Comparison of ENCODE assay signal across 26 cellular contexts in the genomic region with DNA sequence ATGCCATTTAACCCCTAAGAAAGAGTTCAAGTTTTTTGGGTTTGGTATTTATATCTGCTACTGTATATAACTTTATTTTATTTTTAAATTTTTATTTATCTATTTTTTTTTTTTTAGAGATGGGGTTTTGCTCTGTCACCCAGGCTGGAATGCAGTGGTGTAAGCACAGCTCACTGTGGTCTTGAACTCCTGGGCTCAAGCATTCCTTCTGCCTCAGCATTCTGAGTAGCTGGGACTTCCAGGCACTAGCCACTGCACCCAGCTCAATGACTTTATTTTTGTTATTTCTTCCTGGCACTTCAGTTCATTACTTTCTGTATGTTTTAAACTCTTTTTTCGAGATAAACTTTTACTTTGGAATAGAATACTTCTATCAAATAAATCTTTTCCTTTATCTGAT. TPM values are rescaled to one million over a fixed set of nuclear protein-coding genes. Genes with fewer than 3 reads are reported as not detected.
"Had no signal": no experiment of that assay in that cellular context is flagged by ENCODE, and none has a peak within 500 bp of the region (broad histone marks: within the 10 kb centered on the region; RNA-seq: fewer than 3 reads in every experiment).

No MANE protein-coding gene starts in this region.

- H3K36me3 ChIP-seq: colonic mucosa, esophagus squamous epithelium, left ventricle myocardium inferior, lower lobe of right lung had no signal

- H3K27me3 Mint-ChIP-seq: memory B cell; naive B cell; stimulated activated naive B cell treated with anti-CD40 and anti-IgM and Interleukin-4, amounts not matched to agents 10 μg/mL and 1 μg/mL and 100 μg/mL, for 72 hours; stimulated activated naive CD8-positive, alpha-beta T cell treated with anti-CD3 and anti-CD28 coated beads, Interleukin-15, amount 100 ng/mL, for 72 hours had no signal

- H3K9me3 Mint-ChIP-seq: immature natural killer cell, memory B cell had no signal

- H3K4me3 Mint-ChIP-seq: immature natural killer cell; memory B cell; naive B cell; nephron progenitor cell; stimulated activated naive B cell treated with anti-CD40 and anti-IgM and Interleukin-4, amounts not matched to agents 10 μg/mL and 1 μg/mL and 100 μg/mL, for 72 hours; stimulated activated naive CD8-positive, alpha-beta T cell treated with anti-CD3 and anti-CD28 coated beads, Interleukin-15, amount 100 ng/mL, for 72 hours had no signal

- H3K27ac Mint-ChIP-seq: memory B cell; naive B cell; nephron progenitor cell; stimulated activated naive B cell treated with anti-CD40 and anti-IgM and Interleukin-4, amounts not matched to agents 10 μg/mL and 1 μg/mL and 100 μg/mL, for 72 hours; stimulated activated naive CD8-positive, alpha-beta T cell treated with anti-CD3 and anti-CD28 coated beads, Interleukin-15, amount 100 ng/mL, for 72 hours had no signal

- ATAC-seq: foreskin keratinocyte; left cardiac atrium; lower lobe of right lung; psoas muscle; sciatic nerve; stimulated activated naive B cell treated with anti-CD40 and anti-IgM and Interleukin-4, amounts not matched to agents 10 μg/mL and 1 μg/mL and 100 μg/mL, for 72 hours; stimulated activated naive CD8-positive, alpha-beta T cell treated with anti-CD3 and anti-CD28 coated beads, Interleukin-15, amount 100 ng/mL, for 72 hours had no signal

- H3K36me3 Mint-ChIP-seq: naive B cell had no signal

- DNase-seq: colonic mucosa; dermis blood vessel endothelial cell; esophagus squamous epithelium; foreskin keratinocyte; immature natural killer cell; kidney; left cardiac atrium; left ventricle myocardium inferior; lower lobe of right lung; midbrain; naive B cell; nephron progenitor cell; psoas muscle; retina; stimulated activated CD4-positive, alpha-beta T cell treated with anti-CD3 and anti-CD28 coated beads, Interleukin-2, amount 100 ng/mL, for 24 hours; stimulated activated CD4-positive, alpha-beta T cell treated with anti-CD3 and anti-CD28 coated beads, Interleukin-4, amount 100 ng/mL, for 4 hours; stimulated activated naive B cell treated with anti-CD40 and anti-IgM and Interleukin-4, amounts not matched to agents 10 μg/mL and 1 μg/mL and 100 μg/mL, for 72 hours; stimulated activated naive CD8-positive, alpha-beta T cell treated with anti-CD3 and anti-CD28 coated beads, Interleukin-15, amount 100 ng/mL, for 72 hours; testis had no signal

- H3K4me3 ChIP-seq: colonic mucosa, esophagus squamous epithelium, left ventricle myocardium inferior, lower lobe of right lung, psoas muscle, skin epidermis, testis, tibial nerve had no signal

- H3K4me1 Mint-ChIP-seq: immature natural killer cell; memory B cell; naive B cell; nephron progenitor cell; stimulated activated naive B cell treated with anti-CD40 and anti-IgM and Interleukin-4, amounts not matched to agents 10 μg/mL and 1 μg/mL and 100 μg/mL, for 72 hours; stimulated activated naive CD8-positive, alpha-beta T cell treated with anti-CD3 and anti-CD28 coated beads, Interleukin-15, amount 100 ng/mL, for 72 hours had no signal

- H3K27me3 ChIP-seq: colonic mucosa, esophagus squamous epithelium, foreskin keratinocyte, testis, tibial nerve had no signal

- H3K27ac ChIP-seq: colonic mucosa, esophagus squamous epithelium, foreskin keratinocyte, left ventricle myocardium inferior, lower lobe of right lung, psoas muscle, skin epidermis, testis, tibial nerve had no signal

RNA-seq across cellular contexts. Expression of a gene that starts 42.4 kb away (rescaled TPM):
- total RNA-seq: dermis blood vessel endothelial cell, esophagus squamous epithelium, foreskin keratinocyte, kidney, left ventricle myocardium inferior, lower lobe of right lung, omental fat pad, psoas muscle, sciatic nerve, subcutaneous adipose tissue, tibial nerve, ureter had no signal
